Comparison of ENCODE assay signal across 1 cellular context in the genomic region with DNA sequence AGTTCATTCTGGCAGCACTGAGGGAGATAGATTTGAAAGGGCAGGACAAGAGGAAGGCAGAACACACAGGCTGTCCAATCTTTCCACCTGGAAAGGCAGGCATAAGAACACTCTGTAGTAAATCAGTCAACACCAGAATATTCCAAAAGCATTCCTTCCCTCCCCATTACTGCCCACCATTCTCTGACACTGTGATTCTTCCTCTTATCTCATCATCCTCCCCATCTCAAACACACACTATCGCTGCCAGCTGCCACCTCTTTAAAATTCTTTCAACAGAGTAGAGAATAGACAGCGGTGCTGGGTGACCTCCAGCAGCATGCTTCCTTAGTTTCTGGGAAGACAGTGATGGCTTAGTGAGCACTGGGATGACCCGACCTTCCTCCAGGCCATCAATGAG.
TF ChIP-seq lines count a peak whose summit lies in the region.

No MANE protein-coding gene starts in this region.

TF ChIP-seq in GM23338, 12 proteins besides CTCF, POLR2A, EP300 and RAD21 (continued from another document):
- TF ChIP-seq, protein P1, sequence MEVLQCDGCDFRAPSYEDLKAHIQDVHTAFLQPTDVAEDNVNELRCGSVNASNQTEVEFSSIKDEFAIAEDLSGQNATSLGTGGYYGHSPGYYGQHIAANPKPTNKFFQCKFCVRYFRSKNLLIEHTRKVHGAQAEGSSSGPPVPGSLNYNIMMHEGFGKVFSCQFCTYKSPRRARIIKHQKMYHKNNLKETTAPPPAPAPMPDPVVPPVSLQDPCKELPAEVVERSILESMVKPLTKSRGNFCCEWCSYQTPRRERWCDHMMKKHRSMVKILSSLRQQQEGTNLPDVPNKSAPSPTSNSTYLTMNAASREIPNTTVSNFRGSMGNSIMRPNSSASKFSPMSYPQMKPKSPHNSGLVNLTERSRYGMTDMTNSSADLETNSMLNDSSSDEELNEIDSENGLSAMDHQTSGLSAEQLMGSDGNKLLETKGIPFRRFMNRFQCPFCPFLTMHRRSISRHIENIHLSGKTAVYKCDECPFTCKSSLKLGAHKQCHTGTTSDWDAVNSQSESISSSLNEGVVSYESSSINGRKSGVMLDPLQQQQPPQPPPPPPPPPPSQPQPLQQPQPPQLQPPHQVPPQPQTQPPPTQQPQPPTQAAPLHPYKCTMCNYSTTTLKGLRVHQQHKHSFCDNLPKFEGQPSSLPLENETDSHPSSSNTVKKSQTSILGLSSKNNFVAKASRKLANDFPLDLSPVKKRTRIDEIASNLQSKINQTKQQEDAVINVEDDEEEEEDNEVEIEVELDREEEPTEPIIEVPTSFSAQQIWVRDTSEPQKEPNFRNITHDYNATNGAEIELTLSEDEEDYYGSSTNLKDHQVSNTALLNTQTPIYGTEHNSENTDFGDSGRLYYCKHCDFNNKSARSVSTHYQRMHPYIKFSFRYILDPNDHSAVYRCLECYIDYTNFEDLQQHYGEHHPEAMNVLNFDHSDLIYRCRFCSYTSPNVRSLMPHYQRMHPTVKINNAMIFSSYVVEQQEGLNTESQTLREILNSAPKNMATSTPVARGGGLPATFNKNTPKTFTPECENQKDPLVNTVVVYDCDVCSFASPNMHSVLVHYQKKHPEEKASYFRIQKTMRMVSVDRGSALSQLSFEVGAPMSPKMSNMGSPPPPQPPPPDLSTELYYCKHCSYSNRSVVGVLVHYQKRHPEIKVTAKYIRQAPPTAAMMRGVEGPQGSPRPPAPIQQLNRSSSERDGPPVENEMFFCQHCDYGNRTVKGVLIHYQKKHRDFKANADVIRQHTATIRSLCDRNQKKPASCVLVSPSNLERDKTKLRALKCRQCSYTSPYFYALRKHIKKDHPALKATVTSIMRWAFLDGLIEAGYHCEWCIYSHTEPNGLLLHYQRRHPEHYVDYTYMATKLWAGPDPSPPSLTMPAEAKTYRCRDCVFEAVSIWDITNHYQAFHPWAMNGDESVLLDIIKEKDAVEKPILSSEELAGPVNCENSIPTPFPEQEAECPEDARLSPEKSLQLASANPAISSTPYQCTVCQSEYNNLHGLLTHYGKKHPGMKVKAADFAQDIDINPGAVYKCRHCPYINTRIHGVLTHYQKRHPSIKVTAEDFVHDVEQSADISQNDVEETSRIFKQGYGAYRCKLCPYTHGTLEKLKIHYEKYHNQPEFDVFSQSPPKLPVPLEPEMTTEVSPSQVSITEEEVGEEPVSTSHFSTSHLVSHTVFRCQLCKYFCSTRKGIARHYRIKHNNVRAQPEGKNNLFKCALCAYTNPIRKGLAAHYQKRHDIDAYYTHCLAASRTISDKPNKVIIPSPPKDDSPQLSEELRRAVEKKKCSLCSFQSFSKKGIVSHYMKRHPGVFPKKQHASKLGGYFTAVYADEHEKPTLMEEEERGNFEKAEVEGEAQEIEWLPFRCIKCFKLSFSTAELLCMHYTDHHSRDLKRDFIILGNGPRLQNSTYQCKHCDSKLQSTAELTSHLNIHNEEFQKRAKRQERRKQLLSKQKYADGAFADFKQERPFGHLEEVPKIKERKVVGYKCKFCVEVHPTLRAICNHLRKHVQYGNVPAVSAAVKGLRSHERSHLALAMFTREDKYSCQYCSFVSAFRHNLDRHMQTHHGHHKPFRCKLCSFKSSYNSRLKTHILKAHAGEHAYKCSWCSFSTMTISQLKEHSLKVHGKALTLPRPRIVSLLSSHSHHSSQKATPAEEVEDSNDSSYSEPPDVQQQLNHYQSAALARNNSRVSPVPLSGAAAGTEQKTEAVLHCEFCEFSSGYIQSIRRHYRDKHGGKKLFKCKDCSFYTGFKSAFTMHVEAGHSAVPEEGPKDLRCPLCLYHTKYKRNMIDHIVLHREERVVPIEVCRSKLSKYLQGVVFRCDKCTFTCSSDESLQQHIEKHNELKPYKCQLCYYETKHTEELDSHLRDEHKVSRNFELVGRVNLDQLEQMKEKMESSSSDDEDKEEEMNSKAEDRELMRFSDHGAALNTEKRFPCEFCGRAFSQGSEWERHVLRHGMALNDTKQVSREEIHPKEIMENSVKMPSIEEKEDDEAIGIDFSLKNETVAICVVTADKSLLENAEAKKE (CRISPR knock-in tag; IDR thresholded peaks at IDR 0.05): no peak
- TF ChIP-seq NANOG (IDR thresholded peaks at IDR 0.05; ENCODE audit: borderline replicate concordance) (no peak), CREB1 (CRISPR knock-in tag; IDR thresholded peaks at IDR 0.05; ENCODE audit: low read depth) (no peak), ZNF114 (CRISPR knock-in tag; IDR thresholded peaks at IDR 0.05) (no peak), POLR2AphosphoS5 (IDR thresholded peaks at IDR 0.05; ENCODE audit: low read depth) (no peak), ZNF331 (CRISPR knock-in tag; IDR thresholded peaks at IDR 0.05; ENCODE audit: low read depth) (no peak), EZH2 (IDR thresholded peaks at IDR 0.05; ENCODE audit: low read depth, unreplicated experiment) (no peak), STAT1 (IDR thresholded peaks at IDR 0.05; ENCODE audit: unreplicated experiment) (no peak), JUNB (IDR thresholded peaks at IDR 0.05; ENCODE audit: unreplicated experiment) (no peak)
- TF ChIP-seq, protein P2, sequence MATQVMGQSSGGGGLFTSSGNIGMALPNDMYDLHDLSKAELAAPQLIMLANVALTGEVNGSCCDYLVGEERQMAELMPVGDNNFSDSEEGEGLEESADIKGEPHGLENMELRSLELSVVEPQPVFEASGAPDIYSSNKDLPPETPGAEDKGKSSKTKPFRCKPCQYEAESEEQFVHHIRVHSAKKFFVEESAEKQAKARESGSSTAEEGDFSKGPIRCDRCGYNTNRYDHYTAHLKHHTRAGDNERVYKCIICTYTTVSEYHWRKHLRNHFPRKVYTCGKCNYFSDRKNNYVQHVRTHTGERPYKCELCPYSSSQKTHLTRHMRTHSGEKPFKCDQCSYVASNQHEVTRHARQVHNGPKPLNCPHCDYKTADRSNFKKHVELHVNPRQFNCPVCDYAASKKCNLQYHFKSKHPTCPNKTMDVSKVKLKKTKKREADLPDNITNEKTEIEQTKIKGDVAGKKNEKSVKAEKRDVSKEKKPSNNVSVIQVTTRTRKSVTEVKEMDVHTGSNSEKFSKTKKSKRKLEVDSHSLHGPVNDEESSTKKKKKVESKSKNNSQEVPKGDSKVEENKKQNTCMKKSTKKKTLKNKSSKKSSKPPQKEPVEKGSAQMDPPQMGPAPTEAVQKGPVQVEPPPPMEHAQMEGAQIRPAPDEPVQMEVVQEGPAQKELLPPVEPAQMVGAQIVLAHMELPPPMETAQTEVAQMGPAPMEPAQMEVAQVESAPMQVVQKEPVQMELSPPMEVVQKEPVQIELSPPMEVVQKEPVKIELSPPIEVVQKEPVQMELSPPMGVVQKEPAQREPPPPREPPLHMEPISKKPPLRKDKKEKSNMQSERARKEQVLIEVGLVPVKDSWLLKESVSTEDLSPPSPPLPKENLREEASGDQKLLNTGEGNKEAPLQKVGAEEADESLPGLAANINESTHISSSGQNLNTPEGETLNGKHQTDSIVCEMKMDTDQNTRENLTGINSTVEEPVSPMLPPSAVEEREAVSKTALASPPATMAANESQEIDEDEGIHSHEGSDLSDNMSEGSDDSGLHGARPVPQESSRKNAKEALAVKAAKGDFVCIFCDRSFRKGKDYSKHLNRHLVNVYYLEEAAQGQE (IDR thresholded peaks at IDR 0.05; ENCODE audit: unreplicated experiment): no peak
